Comparison of ENCODE assay signal across 1 cellular context in genomic region chr1:155250246-155250632, GRCh38.
TF ChIP-seq lines count a peak whose summit lies in the region.

No MANE protein-coding gene starts in this region.

TF ChIP-seq in H1, 55 proteins besides CTCF, POLR2A, EP300 and RAD21:
- TF ChIP-seq HDAC6 (IDR thresholded peaks at IDR 0.05; ENCODE audit: low read depth, low read length) (no peak), KDM5A (IDR thresholded peaks at IDR 0.05; ENCODE audit: low read length) (no peak), SIX5 (IDR thresholded peaks at IDR 0.05; ENCODE audit: low read depth, low read length) (no peak), ATF3 (IDR thresholded peaks at IDR 0.05; ENCODE audit: insufficient read depth, low read depth, low read length) (no peak), RXRA (IDR thresholded peaks at IDR 0.05; ENCODE audit: insufficient read depth, low read depth, low read length) (no peak), SIRT6 (IDR thresholded peaks at IDR 0.05; ENCODE audit: low read length) (no peak)
